ENCODE assay signal across 1 cellular context in the genomic region with DNA sequence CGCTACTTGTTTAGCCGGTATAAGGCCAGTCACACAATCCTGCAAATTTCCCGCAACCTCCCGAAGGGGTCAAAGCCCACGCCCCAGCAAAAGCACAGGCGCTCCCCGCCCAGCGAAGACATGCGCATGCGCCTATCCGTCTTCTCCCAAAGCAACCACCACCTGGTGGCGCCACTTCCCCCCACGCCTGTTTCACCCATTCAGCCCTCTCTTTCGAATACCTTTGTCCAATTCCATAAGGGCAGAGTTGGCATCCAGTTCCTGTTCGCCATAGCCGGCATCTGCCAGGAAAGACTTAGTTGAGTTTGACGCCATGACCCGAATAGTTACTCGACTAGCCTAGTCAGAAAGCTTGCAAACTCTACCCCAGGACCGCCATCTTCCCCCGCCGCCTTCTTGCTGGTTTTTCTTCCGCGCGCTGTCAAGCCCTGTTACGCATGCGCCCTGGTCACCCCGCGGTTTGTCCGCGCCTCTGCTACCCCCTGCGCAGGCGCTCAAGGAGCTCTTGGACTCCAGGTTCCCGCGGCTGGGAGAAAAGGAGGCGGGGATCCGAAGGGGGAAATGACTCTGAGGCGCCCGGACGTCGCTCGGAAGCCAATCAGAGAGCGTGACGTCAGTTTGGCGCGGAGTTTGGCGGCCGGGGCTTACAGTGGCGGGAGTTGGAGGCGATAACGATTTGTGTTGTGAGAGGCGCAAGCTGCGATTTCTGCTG.
A peak's percentile ranks its signal among the peaks of the same experiment; 100 is the strongest.
TF ChIP-seq lines count a peak whose summit lies in the region.

A gene with protein sequence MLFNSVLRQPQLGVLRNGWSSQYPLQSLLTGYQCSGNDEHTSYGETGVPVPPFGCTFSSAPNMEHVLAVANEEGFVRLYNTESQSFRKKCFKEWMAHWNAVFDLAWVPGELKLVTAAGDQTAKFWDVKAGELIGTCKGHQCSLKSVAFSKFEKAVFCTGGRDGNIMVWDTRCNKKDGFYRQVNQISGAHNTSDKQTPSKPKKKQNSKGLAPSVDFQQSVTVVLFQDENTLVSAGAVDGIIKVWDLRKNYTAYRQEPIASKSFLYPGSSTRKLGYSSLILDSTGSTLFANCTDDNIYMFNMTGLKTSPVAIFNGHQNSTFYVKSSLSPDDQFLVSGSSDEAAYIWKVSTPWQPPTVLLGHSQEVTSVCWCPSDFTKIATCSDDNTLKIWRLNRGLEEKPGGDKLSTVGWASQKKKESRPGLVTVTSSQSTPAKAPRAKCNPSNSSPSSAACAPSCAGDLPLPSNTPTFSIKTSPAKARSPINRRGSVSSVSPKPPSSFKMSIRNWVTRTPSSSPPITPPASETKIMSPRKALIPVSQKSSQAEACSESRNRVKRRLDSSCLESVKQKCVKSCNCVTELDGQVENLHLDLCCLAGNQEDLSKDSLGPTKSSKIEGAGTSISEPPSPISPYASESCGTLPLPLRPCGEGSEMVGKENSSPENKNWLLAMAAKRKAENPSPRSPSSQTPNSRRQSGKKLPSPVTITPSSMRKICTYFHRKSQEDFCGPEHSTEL (plus strand): TSS at position 626 of the 712 bp plus-strand sequence. CDS start 143 bp downstream, outside the sequence.
A gene with protein sequence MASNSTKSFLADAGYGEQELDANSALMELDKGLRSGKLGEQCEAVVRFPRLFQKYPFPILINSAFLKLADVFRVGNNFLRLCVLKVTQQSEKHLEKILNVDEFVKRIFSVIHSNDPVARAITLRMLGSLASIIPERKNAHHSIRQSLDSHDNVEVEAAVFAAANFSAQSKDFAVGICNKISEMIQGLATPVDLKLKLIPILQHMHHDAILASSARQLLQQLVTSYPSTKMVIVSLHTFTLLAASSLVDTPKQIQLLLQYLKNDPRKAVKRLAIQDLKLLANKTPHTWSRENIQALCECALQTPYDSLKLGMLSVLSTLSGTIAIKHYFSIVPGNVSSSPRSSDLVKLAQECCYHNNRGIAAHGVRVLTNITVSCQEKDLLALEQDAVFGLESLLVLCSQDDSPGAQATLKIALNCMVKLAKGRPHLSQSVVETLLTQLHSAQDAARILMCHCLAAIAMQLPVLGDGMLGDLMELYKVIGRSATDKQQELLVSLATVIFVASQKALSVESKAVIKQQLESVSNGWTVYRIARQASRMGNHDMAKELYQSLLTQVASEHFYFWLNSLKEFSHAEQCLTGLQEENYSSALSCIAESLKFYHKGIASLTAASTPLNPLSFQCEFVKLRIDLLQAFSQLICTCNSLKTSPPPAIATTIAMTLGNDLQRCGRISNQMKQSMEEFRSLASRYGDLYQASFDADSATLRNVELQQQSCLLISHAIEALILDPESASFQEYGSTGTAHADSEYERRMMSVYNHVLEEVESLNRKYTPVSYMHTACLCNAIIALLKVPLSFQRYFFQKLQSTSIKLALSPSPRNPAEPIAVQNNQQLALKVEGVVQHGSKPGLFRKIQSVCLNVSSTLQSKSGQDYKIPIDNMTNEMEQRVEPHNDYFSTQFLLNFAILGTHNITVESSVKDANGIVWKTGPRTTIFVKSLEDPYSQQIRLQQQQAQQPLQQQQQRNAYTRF (minus strand): TSS at position 435 of the 712 bp plus-strand sequence. CDS start 120 bp downstream, at position 315.

TF ChIP-seq in HEK293, 187 proteins besides CTCF, POLR2A, EP300 and RAD21 (continued from another document and continues in another):
- TF ChIP-seq, protein P1, sequence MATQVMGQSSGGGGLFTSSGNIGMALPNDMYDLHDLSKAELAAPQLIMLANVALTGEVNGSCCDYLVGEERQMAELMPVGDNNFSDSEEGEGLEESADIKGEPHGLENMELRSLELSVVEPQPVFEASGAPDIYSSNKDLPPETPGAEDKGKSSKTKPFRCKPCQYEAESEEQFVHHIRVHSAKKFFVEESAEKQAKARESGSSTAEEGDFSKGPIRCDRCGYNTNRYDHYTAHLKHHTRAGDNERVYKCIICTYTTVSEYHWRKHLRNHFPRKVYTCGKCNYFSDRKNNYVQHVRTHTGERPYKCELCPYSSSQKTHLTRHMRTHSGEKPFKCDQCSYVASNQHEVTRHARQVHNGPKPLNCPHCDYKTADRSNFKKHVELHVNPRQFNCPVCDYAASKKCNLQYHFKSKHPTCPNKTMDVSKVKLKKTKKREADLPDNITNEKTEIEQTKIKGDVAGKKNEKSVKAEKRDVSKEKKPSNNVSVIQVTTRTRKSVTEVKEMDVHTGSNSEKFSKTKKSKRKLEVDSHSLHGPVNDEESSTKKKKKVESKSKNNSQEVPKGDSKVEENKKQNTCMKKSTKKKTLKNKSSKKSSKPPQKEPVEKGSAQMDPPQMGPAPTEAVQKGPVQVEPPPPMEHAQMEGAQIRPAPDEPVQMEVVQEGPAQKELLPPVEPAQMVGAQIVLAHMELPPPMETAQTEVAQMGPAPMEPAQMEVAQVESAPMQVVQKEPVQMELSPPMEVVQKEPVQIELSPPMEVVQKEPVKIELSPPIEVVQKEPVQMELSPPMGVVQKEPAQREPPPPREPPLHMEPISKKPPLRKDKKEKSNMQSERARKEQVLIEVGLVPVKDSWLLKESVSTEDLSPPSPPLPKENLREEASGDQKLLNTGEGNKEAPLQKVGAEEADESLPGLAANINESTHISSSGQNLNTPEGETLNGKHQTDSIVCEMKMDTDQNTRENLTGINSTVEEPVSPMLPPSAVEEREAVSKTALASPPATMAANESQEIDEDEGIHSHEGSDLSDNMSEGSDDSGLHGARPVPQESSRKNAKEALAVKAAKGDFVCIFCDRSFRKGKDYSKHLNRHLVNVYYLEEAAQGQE (tag by site-specific recombination; IDR thresholded peaks at IDR 0.05): peak; percentile 51
- no peak for TF ChIP-seq ZBTB48 (tag by site-specific recombination; IDR thresholded peaks at IDR 0.05)
- no peak for TF ChIP-seq ZNF248 (tag by site-specific recombination; IDR thresholded peaks at IDR 0.05)
- TF ChIP-seq IKZF3 (tag by site-specific recombination; IDR thresholded peaks at IDR 0.05): peak; percentile 74
- no peak for TF ChIP-seq ZNF623 (tag by site-specific recombination; IDR thresholded peaks at IDR 0.05)
- 0 out of 2 replicates have a peak, but pooled peaks have one; percentile 26 for TF ChIP-seq ZSCAN30 (tag by site-specific recombination; IDR thresholded peaks at IDR 0.05)
- TF ChIP-seq, protein P2, sequence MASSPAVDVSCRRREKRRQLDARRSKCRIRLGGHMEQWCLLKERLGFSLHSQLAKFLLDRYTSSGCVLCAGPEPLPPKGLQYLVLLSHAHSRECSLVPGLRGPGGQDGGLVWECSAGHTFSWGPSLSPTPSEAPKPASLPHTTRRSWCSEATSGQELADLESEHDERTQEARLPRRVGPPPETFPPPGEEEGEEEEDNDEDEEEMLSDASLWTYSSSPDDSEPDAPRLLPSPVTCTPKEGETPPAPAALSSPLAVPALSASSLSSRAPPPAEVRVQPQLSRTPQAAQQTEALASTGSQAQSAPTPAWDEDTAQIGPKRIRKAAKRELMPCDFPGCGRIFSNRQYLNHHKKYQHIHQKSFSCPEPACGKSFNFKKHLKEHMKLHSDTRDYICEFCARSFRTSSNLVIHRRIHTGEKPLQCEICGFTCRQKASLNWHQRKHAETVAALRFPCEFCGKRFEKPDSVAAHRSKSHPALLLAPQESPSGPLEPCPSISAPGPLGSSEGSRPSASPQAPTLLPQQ (tag by site-specific recombination; IDR thresholded peaks at IDR 0.05): peak; percentile 85
- no peak for TF ChIP-seq ZNF707 (tag by site-specific recombination; IDR thresholded peaks at IDR 0.05)
- TF ChIP-seq, protein P3, sequence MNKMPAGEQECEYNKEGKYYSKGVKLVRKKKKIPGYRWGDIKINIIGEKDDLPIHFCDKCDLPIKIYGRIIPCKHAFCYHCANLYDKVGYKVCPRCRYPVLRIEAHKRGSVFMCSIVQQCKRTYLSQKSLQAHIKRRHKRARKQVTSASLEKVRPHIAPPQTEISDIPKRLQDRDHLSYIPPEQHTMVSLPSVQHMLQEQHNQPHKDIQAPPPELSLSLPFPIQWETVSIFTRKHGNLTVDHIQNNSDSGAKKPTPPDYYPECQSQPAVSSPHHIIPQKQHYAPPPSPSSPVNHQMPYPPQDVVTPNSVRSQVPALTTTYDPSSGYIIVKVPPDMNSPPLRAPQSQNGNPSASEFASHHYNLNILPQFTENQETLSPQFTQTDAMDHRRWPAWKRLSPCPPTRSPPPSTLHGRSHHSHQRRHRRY (tag by site-specific recombination; IDR thresholded peaks at IDR 0.05): no peak
- peak; percentile 27; the same call in 1 of the 2 replicates for TF ChIP-seq GLIS1 (tag by site-specific recombination; IDR thresholded peaks at IDR 0.05)
- no peak for TF ChIP-seq ZNF571 (tag by site-specific recombination; IDR thresholded peaks at IDR 0.05)
- TF ChIP-seq HOXA7 (CRISPR knock-in tag; IDR thresholded peaks at IDR 0.05; ENCODE audit: borderline replicate concordance): peak; percentile 56; the same call in 1 of the 2 replicates
- peak; percentile 93 for TF ChIP-seq EGR2 (tag by site-specific recombination; IDR thresholded peaks at IDR 0.05; ENCODE audit: low read depth)
- TF ChIP-seq TRIM28 (IDR thresholded peaks at IDR 0.05; ENCODE audit: borderline replicate concordance, low read length): no peak
- TF ChIP-seq ZNF654 (tag by site-specific recombination; IDR thresholded peaks at IDR 0.05; ENCODE audit: low read depth): peak; percentile 69
- TF ChIP-seq ZFP41 (tag by site-specific recombination; IDR thresholded peaks at IDR 0.05; ENCODE audit: borderline replicate concordance): no peak
- TF ChIP-seq, protein P4, sequence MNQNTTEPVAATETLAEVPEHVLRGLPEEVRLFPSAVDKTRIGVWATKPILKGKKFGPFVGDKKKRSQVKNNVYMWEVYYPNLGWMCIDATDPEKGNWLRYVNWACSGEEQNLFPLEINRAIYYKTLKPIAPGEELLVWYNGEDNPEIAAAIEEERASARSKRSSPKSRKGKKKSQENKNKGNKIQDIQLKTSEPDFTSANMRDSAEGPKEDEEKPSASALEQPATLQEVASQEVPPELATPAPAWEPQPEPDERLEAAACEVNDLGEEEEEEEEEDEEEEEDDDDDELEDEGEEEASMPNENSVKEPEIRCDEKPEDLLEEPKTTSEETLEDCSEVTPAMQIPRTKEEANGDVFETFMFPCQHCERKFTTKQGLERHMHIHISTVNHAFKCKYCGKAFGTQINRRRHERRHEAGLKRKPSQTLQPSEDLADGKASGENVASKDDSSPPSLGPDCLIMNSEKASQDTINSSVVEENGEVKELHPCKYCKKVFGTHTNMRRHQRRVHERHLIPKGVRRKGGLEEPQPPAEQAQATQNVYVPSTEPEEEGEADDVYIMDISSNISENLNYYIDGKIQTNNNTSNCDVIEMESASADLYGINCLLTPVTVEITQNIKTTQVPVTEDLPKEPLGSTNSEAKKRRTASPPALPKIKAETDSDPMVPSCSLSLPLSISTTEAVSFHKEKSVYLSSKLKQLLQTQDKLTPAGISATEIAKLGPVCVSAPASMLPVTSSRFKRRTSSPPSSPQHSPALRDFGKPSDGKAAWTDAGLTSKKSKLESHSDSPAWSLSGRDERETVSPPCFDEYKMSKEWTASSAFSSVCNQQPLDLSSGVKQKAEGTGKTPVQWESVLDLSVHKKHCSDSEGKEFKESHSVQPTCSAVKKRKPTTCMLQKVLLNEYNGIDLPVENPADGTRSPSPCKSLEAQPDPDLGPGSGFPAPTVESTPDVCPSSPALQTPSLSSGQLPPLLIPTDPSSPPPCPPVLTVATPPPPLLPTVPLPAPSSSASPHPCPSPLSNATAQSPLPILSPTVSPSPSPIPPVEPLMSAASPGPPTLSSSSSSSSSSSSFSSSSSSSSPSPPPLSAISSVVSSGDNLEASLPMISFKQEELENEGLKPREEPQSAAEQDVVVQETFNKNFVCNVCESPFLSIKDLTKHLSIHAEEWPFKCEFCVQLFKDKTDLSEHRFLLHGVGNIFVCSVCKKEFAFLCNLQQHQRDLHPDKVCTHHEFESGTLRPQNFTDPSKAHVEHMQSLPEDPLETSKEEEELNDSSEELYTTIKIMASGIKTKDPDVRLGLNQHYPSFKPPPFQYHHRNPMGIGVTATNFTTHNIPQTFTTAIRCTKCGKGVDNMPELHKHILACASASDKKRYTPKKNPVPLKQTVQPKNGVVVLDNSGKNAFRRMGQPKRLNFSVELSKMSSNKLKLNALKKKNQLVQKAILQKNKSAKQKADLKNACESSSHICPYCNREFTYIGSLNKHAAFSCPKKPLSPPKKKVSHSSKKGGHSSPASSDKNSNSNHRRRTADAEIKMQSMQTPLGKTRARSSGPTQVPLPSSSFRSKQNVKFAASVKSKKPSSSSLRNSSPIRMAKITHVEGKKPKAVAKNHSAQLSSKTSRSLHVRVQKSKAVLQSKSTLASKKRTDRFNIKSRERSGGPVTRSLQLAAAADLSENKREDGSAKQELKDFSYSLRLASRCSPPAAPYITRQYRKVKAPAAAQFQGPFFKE (tag by site-specific recombination; IDR thresholded peaks at IDR 0.05; ENCODE audit: borderline replicate concordance): no peak
- TF ChIP-seq, protein P5, sequence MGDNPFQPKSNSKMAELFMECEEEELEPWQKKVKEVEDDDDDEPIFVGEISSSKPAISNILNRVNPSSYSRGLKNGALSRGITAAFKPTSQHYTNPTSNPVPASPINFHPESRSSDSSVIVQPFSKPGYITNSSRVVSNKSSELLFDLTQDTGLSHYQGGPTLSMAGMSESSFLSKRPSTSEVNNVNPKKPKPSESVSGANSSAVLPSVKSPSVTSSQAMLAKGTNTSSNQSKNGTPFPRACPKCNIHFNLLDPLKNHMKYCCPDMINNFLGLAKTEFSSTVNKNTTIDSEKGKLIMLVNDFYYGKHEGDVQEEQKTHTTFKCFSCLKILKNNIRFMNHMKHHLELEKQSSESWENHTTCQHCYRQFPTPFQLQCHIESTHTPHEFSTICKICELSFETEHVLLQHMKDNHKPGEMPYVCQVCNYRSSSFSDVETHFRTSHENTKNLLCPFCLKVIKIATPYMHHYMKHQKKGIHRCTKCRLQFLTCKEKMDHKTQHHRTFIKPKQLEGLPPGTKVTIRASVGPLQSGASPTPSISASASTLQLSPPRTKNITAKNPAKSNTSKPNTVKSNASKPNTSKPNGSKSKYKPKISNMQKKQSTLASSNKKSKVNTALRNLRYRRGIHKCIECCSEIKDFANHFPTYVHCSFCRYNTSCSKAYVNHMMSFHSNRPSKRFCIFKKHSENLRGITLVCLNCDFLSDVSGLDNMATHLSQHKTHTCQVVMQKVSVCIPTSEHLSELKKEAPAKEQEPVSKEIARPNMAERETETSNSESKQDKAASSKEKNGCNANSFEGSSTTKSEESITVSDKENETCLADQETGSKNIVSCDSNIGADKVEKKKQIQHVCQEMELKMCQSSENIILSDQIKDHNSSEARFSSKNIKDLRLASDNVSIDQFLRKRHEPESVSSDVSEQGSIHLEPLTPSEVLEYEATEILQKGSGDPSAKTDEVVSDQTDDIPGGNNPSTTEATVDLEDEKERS (tag by site-specific recombination; IDR thresholded peaks at IDR 0.05): peak; percentile 92
- TF ChIP-seq BCL11B (tag by site-specific recombination; IDR thresholded peaks at IDR 0.05; ENCODE audit: low read depth): no peak
- TF ChIP-seq ZNF366 (tag by site-specific recombination; conservative IDR thresholded peaks at IDR 0.05): peak; percentile 76
- no peak for TF ChIP-seq ZNF701 (tag by site-specific recombination; IDR thresholded peaks at IDR 0.05)
- TF ChIP-seq WT1 (tag by site-specific recombination; IDR thresholded peaks at IDR 0.05): peak; percentile 60
- peak; percentile 3; the same call in 1 of the 2 replicates for TF ChIP-seq KLF7 (tag by site-specific recombination; IDR thresholded peaks at IDR 0.05; ENCODE audit: borderline replicate concordance)
- TF ChIP-seq, protein P6, sequence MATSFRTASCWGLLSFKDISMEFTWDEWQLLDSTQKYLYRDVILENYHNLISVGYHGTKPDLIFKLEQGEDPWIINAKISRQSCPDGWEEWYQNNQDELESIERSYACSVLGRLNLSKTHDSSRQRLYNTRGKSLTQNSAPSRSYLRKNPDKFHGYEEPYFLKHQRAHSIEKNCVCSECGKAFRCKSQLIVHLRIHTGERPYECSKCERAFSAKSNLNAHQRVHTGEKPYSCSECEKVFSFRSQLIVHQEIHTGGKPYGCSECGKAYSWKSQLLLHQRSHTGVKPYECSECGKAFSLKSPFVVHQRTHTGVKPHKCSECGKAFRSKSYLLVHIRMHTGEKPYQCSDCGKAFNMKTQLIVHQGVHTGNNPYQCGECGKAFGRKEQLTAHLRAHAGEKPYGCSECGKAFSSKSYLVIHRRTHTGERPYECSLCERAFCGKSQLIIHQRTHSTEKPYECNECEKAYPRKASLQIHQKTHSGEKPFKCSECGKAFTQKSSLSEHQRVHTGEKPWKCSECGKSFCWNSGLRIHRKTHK (tag by site-specific recombination; IDR thresholded peaks at IDR 0.05): no peak
- TF ChIP-seq ZNF830 (tag by site-specific recombination; IDR thresholded peaks at IDR 0.05; ENCODE audit: low read depth): no peak
- no peak; the same call in 1 of the 2 replicates for TF ChIP-seq ZBTB7A (tag by site-specific recombination; IDR thresholded peaks at IDR 0.05; ENCODE audit: low read depth)
